ENCODE assay signal across 2 cellular contexts in the genomic region with DNA sequence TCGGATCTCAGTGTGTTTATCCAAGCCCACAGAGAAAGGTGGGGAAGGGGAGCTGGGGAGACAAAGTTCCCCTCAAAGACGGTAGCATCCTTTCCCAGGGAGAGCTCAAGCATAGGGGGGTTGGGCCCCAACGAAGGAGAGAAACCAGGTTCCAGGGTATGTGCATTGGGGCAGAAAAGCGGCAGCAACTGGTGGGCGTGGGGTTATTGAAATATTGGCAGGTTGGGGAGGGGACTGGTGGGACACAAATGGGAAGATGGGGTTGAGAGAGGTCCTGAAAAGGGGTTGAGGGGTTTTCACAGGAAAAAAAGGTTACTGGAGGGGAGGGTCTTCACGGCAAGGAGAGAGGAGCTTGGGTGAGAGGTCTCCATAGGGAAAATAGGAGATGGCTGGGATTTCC.
TF ChIP-seq lines count a peak whose summit lies in the region.

No MANE protein-coding gene starts in this region.

TF ChIP-seq in HepG2, 621 proteins besides CTCF, POLR2A, EP300 and RAD21:
- no peak for TF ChIP-seq ZNF264 (CRISPR knock-in tag; IDR thresholded peaks at IDR 0.05)
- no peak for TF ChIP-seq SALL1 (CRISPR knock-in tag; IDR thresholded peaks at IDR 0.05)
- TF ChIP-seq ZNF234 (CRISPR knock-in tag; conservative IDR thresholded peaks at IDR 0.05) = no peak
- no peak for TF ChIP-seq NCOR1 (IDR thresholded peaks at IDR 0.05; ENCODE audit: borderline replicate concordance, low read length)
- TF ChIP-seq, protein P1, sequence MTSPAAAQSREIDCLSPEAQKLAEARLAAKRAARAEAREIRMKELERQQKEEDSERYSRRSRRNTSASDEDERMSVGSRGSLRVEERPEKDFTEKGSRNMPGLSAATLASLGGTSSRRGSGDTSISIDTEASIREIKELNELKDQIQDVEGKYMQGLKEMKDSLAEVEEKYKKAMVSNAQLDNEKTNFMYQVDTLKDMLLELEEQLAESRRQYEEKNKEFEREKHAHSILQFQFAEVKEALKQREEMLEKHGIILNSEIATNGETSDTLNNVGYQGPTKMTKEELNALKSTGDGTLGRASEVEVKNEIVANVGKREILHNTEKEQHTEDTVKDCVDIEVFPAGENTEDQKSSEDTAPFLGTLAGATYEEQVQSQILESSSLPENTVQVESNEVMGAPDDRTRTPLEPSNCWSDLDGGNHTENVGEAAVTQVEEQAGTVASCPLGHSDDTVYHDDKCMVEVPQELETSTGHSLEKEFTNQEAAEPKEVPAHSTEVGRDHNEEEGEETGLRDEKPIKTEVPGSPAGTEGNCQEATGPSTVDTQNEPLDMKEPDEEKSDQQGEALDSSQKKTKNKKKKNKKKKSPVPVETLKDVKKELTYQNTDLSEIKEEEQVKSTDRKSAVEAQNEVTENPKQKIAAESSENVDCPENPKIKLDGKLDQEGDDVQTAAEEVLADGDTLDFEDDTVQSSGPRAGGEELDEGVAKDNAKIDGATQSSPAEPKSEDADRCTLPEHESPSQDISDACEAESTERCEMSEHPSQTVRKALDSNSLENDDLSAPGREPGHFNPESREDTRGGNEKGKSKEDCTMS (CRISPR knock-in tag; conservative IDR thresholded peaks at IDR 0.05) = no peak
- TF ChIP-seq U2AF1 (optimal IDR thresholded peaks at IDR 0.05; ENCODE audit: low read depth, low read length) = no peak
- TF ChIP-seq, protein P2, sequence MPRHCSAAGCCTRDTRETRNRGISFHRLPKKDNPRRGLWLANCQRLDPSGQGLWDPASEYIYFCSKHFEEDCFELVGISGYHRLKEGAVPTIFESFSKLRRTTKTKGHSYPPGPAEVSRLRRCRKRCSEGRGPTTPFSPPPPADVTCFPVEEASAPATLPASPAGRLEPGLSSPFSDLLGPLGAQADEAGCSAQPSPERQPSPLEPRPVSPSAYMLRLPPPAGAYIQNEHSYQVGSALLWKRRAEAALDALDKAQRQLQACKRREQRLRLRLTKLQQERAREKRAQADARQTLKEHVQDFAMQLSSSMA (CRISPR knock-in tag; IDR thresholded peaks at IDR 0.05) = no peak
- no peak for TF ChIP-seq ZNF256 (CRISPR knock-in tag; conservative IDR thresholded peaks at IDR 0.05)
- no peak for TF ChIP-seq RBM22 (optimal IDR thresholded peaks at IDR 0.05; ENCODE audit: low read length)

TF ChIP-seq in WTC11, 78 proteins besides CTCF, POLR2A, EP300 and RAD21:
- TF ChIP-seq NFYB (CRISPR knock-in tag; conservative IDR thresholded peaks at IDR 0.05; ENCODE audit: low read depth) (no peak), ZBTB21 (CRISPR knock-in tag; IDR thresholded peaks at IDR 0.05; ENCODE audit: borderline replicate concordance) (no peak), MYBL2 (CRISPR knock-in tag; IDR thresholded peaks at IDR 0.05) (no peak), SMAD3 (CRISPR knock-in tag; IDR thresholded peaks at IDR 0.05; ENCODE audit: borderline replicate concordance) (no peak), ELF4 (CRISPR knock-in tag; IDR thresholded peaks at IDR 0.05; ENCODE audit: low read depth) (no peak), GABPB1 (CRISPR knock-in tag; IDR thresholded peaks at IDR 0.05) (no peak), SOX15 (CRISPR knock-in tag; IDR thresholded peaks at IDR 0.05) (no peak), ATF1 (CRISPR knock-in tag; IDR thresholded peaks at IDR 0.05) (no peak), RORB (CRISPR knock-in tag; IDR thresholded peaks at IDR 0.05) (no peak), GTF2I (CRISPR knock-in tag; conservative IDR thresholded peaks at IDR 0.05) (no peak), NFE2L1 (CRISPR knock-in tag; IDR thresholded peaks at IDR 0.05) (no peak), ZNF232 (CRISPR knock-in tag; IDR thresholded peaks at IDR 0.05) (no peak), NR2C2 (CRISPR knock-in tag; IDR thresholded peaks at IDR 0.05) (no peak)
- TF ChIP-seq, protein P3, sequence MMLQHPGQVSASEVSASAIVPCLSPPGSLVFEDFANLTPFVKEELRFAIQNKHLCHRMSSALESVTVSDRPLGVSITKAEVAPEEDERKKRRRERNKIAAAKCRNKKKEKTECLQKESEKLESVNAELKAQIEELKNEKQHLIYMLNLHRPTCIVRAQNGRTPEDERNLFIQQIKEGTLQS (CRISPR knock-in tag; conservative IDR thresholded peaks at IDR 0.05) = no peak
- TF ChIP-seq, protein P4, sequence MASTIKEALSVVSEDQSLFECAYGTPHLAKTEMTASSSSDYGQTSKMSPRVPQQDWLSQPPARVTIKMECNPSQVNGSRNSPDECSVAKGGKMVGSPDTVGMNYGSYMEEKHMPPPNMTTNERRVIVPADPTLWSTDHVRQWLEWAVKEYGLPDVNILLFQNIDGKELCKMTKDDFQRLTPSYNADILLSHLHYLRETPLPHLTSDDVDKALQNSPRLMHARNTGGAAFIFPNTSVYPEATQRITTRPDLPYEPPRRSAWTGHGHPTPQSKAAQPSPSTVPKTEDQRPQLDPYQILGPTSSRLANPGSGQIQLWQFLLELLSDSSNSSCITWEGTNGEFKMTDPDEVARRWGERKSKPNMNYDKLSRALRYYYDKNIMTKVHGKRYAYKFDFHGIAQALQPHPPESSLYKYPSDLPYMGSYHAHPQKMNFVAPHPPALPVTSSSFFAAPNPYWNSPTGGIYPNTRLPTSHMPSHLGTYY (CRISPR knock-in tag; IDR thresholded peaks at IDR 0.05) = no peak
- TF ChIP-seq, protein P5, sequence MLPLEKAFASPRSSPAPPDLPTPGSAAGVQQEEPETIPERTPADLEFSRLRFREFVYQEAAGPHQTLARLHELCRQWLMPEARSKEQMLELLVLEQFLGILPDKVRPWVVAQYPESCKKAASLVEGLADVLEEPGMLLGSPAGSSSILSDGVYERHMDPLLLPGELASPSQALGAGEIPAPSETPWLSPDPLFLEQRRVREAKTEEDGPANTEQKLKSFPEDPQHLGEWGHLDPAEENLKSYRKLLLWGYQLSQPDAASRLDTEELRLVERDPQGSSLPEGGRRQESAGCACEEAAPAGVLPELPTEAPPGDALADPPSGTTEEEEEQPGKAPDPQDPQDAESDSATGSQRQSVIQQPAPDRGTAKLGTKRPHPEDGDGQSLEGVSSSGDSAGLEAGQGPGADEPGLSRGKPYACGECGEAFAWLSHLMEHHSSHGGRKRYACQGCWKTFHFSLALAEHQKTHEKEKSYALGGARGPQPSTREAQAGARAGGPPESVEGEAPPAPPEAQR (CRISPR knock-in tag; IDR thresholded peaks at IDR 0.05) = no peak
- TF ChIP-seq, protein P6, sequence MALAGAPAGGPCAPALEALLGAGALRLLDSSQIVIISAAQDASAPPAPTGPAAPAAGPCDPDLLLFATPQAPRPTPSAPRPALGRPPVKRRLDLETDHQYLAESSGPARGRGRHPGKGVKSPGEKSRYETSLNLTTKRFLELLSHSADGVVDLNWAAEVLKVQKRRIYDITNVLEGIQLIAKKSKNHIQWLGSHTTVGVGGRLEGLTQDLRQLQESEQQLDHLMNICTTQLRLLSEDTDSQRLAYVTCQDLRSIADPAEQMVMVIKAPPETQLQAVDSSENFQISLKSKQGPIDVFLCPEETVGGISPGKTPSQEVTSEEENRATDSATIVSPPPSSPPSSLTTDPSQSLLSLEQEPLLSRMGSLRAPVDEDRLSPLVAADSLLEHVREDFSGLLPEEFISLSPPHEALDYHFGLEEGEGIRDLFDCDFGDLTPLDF (CRISPR knock-in tag; IDR thresholded peaks at IDR 0.05) = no peak
- TF ChIP-seq, protein P7, sequence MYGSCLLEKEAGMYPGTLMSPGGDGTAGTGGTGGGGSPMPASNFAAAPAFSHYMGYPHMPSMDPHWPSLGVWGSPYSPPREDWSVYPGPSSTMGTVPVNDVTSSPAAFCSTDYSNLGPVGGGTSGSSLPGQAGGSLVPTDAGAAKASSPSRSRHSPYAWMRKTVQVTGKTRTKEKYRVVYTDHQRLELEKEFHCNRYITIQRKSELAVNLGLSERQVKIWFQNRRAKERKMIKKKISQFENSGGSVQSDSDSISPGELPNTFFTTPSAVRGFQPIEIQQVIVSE (CRISPR knock-in tag; IDR thresholded peaks at IDR 0.05; ENCODE audit: borderline replicate concordance) = no peak
- TF ChIP-seq, protein P8, sequence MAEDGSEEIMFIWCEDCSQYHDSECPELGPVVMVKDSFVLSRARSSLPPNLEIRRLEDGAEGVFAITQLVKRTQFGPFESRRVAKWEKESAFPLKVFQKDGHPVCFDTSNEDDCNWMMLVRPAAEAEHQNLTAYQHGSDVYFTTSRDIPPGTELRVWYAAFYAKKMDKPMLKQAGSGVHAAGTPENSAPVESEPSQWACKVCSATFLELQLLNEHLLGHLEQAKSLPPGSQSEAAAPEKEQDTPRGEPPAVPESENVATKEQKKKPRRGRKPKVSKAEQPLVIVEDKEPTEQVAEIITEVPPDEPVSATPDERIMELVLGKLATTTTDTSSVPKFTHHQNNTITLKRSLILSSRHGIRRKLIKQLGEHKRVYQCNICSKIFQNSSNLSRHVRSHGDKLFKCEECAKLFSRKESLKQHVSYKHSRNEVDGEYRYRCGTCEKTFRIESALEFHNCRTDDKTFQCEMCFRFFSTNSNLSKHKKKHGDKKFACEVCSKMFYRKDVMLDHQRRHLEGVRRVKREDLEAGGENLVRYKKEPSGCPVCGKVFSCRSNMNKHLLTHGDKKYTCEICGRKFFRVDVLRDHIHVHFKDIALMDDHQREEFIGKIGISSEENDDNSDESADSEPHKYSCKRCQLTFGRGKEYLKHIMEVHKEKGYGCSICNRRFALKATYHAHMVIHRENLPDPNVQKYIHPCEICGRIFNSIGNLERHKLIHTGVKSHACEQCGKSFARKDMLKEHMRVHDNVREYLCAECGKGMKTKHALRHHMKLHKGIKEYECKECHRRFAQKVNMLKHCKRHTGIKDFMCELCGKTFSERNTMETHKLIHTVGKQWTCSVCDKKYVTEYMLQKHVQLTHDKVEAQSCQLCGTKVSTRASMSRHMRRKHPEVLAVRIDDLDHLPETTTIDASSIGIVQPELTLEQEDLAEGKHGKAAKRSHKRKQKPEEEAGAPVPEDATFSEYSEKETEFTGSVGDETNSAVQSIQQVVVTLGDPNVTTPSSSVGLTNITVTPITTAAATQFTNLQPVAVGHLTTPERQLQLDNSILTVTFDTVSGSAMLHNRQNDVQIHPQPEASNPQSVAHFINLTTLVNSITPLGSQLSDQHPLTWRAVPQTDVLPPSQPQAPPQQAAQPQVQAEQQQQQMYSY (CRISPR knock-in tag; IDR thresholded peaks at IDR 0.05) = no peak
